Comparison of ENCODE assay signal across 1 cellular context in genomic region chr4:112894951-112895350, GRCh38.
TF ChIP-seq lines count a peak whose summit lies in the region.

No MANE protein-coding gene starts in this region.

TF ChIP-seq in GM23338, 12 proteins besides CTCF, POLR2A, EP300 and RAD21 (continued from another document):
- TF ChIP-seq EZH2 (IDR thresholded peaks at IDR 0.05; ENCODE audit: low read depth, unreplicated experiment), result no peak
- no peak for TF ChIP-seq EZH2phosphoT487 (IDR thresholded peaks at IDR 0.05; ENCODE audit: unreplicated experiment)
